In genomic region chr22:19396934-19397728, GRCh38 we compare ENCODE assay signal across 17 cellular contexts.
"Had no signal": no experiment of that assay in that cellular context is flagged by ENCODE, and none has a peak within 500 bp of the region (broad histone marks: within the 10 kb centered on the region; RNA-seq: fewer than 3 reads in every experiment).

No MANE protein-coding gene starts in this region.

- H3K27me3 Mint-ChIP-seq: activated CD4-positive, alpha-beta T cell treated with anti-CD3 and anti-CD28 coated beads, Interleukin-2, amount 10 ng/mL, durations not matched to agents 24 days and 14 days; activated CD8-positive, alpha-beta T cell treated with anti-CD3 and anti-CD28 coated beads for 36 hours; central memory CD8-positive, alpha-beta T cell had no signal

- H3K4me1 ChIP-seq: body of pancreas, colonic mucosa, spleen, tibial artery had no signal

- H3K27me3 ChIP-seq: body of pancreas, colonic mucosa, spleen, tibial artery had no signal

- ATAC-seq: activated CD8-positive, alpha-beta T cell treated with anti-CD3 and anti-CD28 coated beads for 36 hours; activated T-cell treated with anti-CD3 and anti-CD28 coated beads, Interleukin-2, amount 50 U/mL, for 4 hours; body of pancreas had no signal

- H3K4me1 Mint-ChIP-seq: activated CD4-positive, alpha-beta T cell treated with anti-CD3 and anti-CD28 coated beads, Interleukin-2, amount 10 ng/mL, durations not matched to agents 24 days and 14 days; mesothelial cell of epicardium; nephron progenitor cell had no signal

- H3K9me3 ChIP-seq: body of pancreas, colonic mucosa, spleen, tibial artery had no signal

- H3K27ac Mint-ChIP-seq: activated CD4-positive, alpha-beta T cell treated with anti-CD3 and anti-CD28 coated beads, Interleukin-2, amount 10 ng/mL, durations not matched to agents 24 days and 14 days; activated CD8-positive, alpha-beta T cell treated with anti-CD3 and anti-CD28 coated beads for 36 hours; activated naive CD4-positive, alpha-beta T cell treated with anti-CD3 and anti-CD28 coated beads for 36 hours; mesothelial cell of epicardium; nephron progenitor cell; T-helper 2 cell treated with Interferon-gamma antibody and Interleukin-4, amounts not matched to agents 5 μg/mL and 100 μg/mL, for 36 hours had no signal

- H3K4me3 ChIP-seq: body of pancreas, colonic mucosa, spleen, tibial artery had no signal

- H3K9me3 Mint-ChIP-seq: activated CD4-positive, alpha-beta T cell treated with anti-CD3 and anti-CD28 coated beads, Interleukin-2, amount 10 ng/mL, durations not matched to agents 24 days and 14 days; activated CD8-positive, alpha-beta T cell treated with anti-CD3 and anti-CD28 coated beads for 36 hours; activated naive CD4-positive, alpha-beta T cell treated with anti-CD3 and anti-CD28 coated beads for 36 hours; activated T-cell treated with anti-CD3 and anti-CD28 coated beads, Interleukin-2, amount 50 U/mL, for 4 hours; central memory CD8-positive, alpha-beta T cell; mesothelial cell of epicardium; nephron progenitor cell; T-helper 2 cell treated with Interferon-gamma antibody and Interleukin-4, amounts not matched to agents 5 μg/mL and 100 μg/mL, for 36 hours had no signal

- H3K27ac ChIP-seq: body of pancreas, colonic mucosa, spleen, tibial artery had no signal

- DNase-seq: activated CD4-positive, alpha-beta T cell treated with anti-CD3 and anti-CD28 coated beads, Interleukin-2, amount 10 ng/mL, durations not matched to agents 24 days and 14 days; activated CD8-positive, alpha-beta T cell treated with anti-CD3 and anti-CD28 coated beads for 36 hours; activated naive CD4-positive, alpha-beta T cell treated with anti-CD3 and anti-CD28 coated beads for 36 hours; activated T-cell treated with anti-CD3 and anti-CD28 coated beads, Interleukin-2, amount 50 U/mL, for 4 hours; body of pancreas; colonic mucosa; foreskin melanocyte; left colon; nephron progenitor cell; occipital lobe; posterior cingulate gyrus; spleen; stimulated activated naive CD4-positive, alpha-beta T cell; tibial artery had no signal

- H3K4me3 Mint-ChIP-seq: activated CD4-positive, alpha-beta T cell treated with anti-CD3 and anti-CD28 coated beads, Interleukin-2, amount 10 ng/mL, durations not matched to agents 24 days and 14 days; activated CD8-positive, alpha-beta T cell treated with anti-CD3 and anti-CD28 coated beads for 36 hours; activated naive CD4-positive, alpha-beta T cell treated with anti-CD3 and anti-CD28 coated beads for 36 hours; activated T-cell treated with anti-CD3 and anti-CD28 coated beads, Interleukin-2, amount 50 U/mL, for 4 hours; central memory CD8-positive, alpha-beta T cell; mesothelial cell of epicardium; nephron progenitor cell; T-helper 2 cell treated with Interferon-gamma antibody and Interleukin-4, amounts not matched to agents 5 μg/mL and 100 μg/mL, for 36 hours had no signal
